Comparison of ENCODE assay signal across 28 cellular contexts in genomic region chr20:41638459-41638858, GRCh38.
"Had no signal": no experiment of that assay in that cellular context is flagged by ENCODE, and none has a peak within 500 bp of the region (broad histone marks: within the 10 kb centered on the region; RNA-seq: fewer than 3 reads in every experiment).

No MANE protein-coding gene starts in this region.

- H3K9me3 Mint-ChIP-seq: dendritic cell treated with granulocyte-macrophage colony-stimulating factor and Interleukin-4, amounts not matched to agents 40 ng/mL and 50 ng/mL, for 4 days; effector memory CD8-positive, alpha-beta T cell; endodermal cell; mesothelial cell of epicardium; naive thymus-derived CD8-positive, alpha-beta T cell had no signal

- H3K27me3 ChIP-seq: colonic mucosa, esophagus squamous epithelium, gastrocnemius medialis had no signal

- H3K9me3 ChIP-seq: colonic mucosa, esophagus squamous epithelium, gastrocnemius medialis, heart left ventricle, left lung, lower lobe of right lung, mucosa of descending colon had no signal

- H3K79me2 ChIP-seq: hepatocyte had no signal

- H3K4me1 ChIP-seq: colonic mucosa, gastrocnemius medialis, left lung had no signal

- H3K36me3 ChIP-seq: colonic mucosa, esophagus squamous epithelium, gastrocnemius medialis, heart left ventricle, left lung, lower lobe of right lung had no signal

- H3K36me3 Mint-ChIP-seq: mesothelial cell of epicardium; naive B cell; naive thymus-derived CD8-positive, alpha-beta T cell had no signal

- H3K27ac Mint-ChIP-seq: dendritic cell treated with granulocyte-macrophage colony-stimulating factor and Interleukin-4, amounts not matched to agents 40 ng/mL and 50 ng/mL, for 4 days; effector memory CD8-positive, alpha-beta T cell; endodermal cell; mesothelial cell of epicardium; naive B cell; naive thymus-derived CD8-positive, alpha-beta T cell had no signal

- ATAC-seq: effector memory CD8-positive, alpha-beta T cell; esophagus mucosa; gastrocnemius medialis; heart left ventricle; left cardiac atrium; left lung; left ventricle myocardium superior; lower lobe of right lung; mucosa of descending colon; naive thymus-derived CD8-positive, alpha-beta T cell had no signal

- H3K27ac ChIP-seq: colonic mucosa, epithelial cell of prostate, esophagus squamous epithelium, gastrocnemius medialis, heart left ventricle, hepatocyte, left lung, lower lobe of right lung had no signal

- H3K4me2 ChIP-seq: hepatocyte had no signal

- H2AFZ ChIP-seq: hepatocyte had no signal

- DNase-seq: colonic mucosa; cortex of kidney; effector CD8-positive, alpha-beta T cell; effector memory CD8-positive, alpha-beta T cell; endodermal cell; erythroblast; esophagus squamous epithelium; foreskin fibroblast; foreskin melanocyte; gastrocnemius medialis; heart left ventricle; hypothalamus; left cardiac atrium; left lung; left ventricle myocardium superior; lower lobe of right lung; mesenchymal stem cell; mucosa of descending colon; naive B cell; naive thymus-derived CD8-positive, alpha-beta T cell had no signal

- H3K4me3 ChIP-seq: colonic mucosa, esophagus squamous epithelium, gastrocnemius medialis, heart left ventricle, hepatocyte, left lung, lower lobe of right lung, mucosa of descending colon had no signal

- FAIRE-seq: endometrium, islet of Langerhans, keratinocyte had no signal

- H3K4me3 Mint-ChIP-seq: dendritic cell treated with granulocyte-macrophage colony-stimulating factor and Interleukin-4, amounts not matched to agents 40 ng/mL and 50 ng/mL, for 4 days; effector memory CD8-positive, alpha-beta T cell; endodermal cell; mesothelial cell of epicardium; naive B cell; naive thymus-derived CD8-positive, alpha-beta T cell had no signal
